10 cellular contexts compared by ENCODE assay signal in genomic region chr13:98875146-98875729, GRCh38.
DNase-seq lines count a peak whose midpoint lies in the region; ATAC-seq, FAIRE-seq and TF ChIP-seq lines count a peak whose summit lies in the region.
"Had no signal": no experiment of that assay in that cellular context is flagged by ENCODE, and none has a peak within 500 bp of the region (broad histone marks: within the 10 kb centered on the region; RNA-seq: fewer than 3 reads in every experiment).

No MANE protein-coding gene starts in this region.

- DNase-seq in H54 (ENCODE audit: insufficient read length, low spot score) (no peak), memory B cell (ENCODE audit: low spot score in 2 of 2) (no peak), COLO668 (lab: John Stamatoyannopoulos, UW; ENCODE audit: unreplicated experiment) (no peak), DMS53 treated with DMSO at 0.1 percent for 48 hours (lab: John Stamatoyannopoulos, UW; ENCODE audit: unreplicated experiment) (no peak)
- no peak for DNase-seq in stimulated activated CD8-positive, alpha-beta memory T cell treated with anti-CD3 and anti-CD28 coated beads, Interleukin-4, amount 100 ng/mL, for 48 hours
- DNase-seq: stimulated activated CD4-positive, alpha-beta T cell treated with anti-CD3 and anti-CD28 coated beads, Interleukin-2, amount 100 ng/mL, for 48 hours had no signal

- no peak for TF ChIP-seq POLR2A in H54 (IDR thresholded peaks at IDR 0.05; ENCODE audit: low read depth, low read length)

- peak overlapping the region; percentile 82 for H3K27ac Mint-ChIP-seq in memory B cell

- peak; percentile 60 for FAIRE-seq in H54 (lab: Jason Lieb, UNC)

- peaks cover 41% of the 10 kb centered on the region for H3K36me3 Mint-ChIP-seq in memory B cell

- H3K9me3 Mint-ChIP-seq in memory B cell = peaks cover 4% of the 10 kb centered on the region

- ATAC-seq in GM19025 (IDR thresholded peaks at IDR 0.05; ENCODE audit: low read depth, unreplicated experiment) (peak; percentile 82), HG03469 (IDR thresholded peaks at IDR 0.05; ENCODE audit: unreplicated experiment) (peak; percentile 77), memory B cell (ENCODE audit: low read depth) (peak; percentile 97)
- ATAC-seq: Panc1 had no signal

- no peaks in the 10 kb centered on the region for H3K27me3 Mint-ChIP-seq in memory B cell

- H3K4me1 Mint-ChIP-seq in memory B cell = peaks cover 13% of the 10 kb centered on the region

- peak overlapping the region; percentile 30 for H3K4me3 Mint-ChIP-seq in memory B cell
- H3K4me3 Mint-ChIP-seq: mesothelial cell of epicardium had no signal
